In the genomic region with DNA sequence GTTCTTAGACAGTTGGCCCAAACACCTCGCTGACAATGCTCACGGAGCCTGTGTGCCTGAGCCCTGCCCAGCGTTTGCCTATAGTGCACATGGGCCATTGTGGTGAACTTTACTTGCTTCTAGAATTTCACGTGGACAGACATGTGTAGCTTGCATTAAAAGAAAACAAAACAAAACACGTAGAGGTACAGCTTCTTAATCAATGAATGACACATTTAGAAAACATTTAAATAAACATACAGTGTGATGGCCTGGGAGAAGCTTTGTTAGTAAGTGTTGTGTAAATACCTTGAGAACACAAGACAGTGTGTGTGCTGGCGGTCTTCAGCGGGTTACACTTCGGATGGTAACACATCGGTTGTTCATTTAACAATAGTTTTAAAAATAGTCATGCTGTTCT, we compare ENCODE assay signal across 26 cellular contexts. TPM values are rescaled to one million over a fixed set of nuclear protein-coding genes. Genes with fewer than 3 reads are reported as not detected.
A peak's percentile ranks its signal among the peaks of the same experiment; 100 is the strongest.
DNase-seq lines count a peak whose midpoint lies in the region; ATAC-seq, FAIRE-seq and TF ChIP-seq lines count a peak whose summit lies in the region.
"Had no signal": no experiment of that assay in that cellular context is flagged by ENCODE, and none has a peak within 500 bp of the region (broad histone marks: within the 10 kb centered on the region; RNA-seq: fewer than 3 reads in every experiment).

No MANE protein-coding gene starts in this region.

- H3K36me3 ChIP-seq in bronchial epithelial cell (ENCODE audit: control insufficient read depth, insufficient read depth, low read length) (no peaks in the 10 kb centered on the region), HepG2 (replicated peaks in 1 of 2; ENCODE audit: control insufficient read depth in 1 of 2, insufficient read depth in 2 of 2, low read length in 2 of 2) (no peaks in the 10 kb centered on the region)
- H3K36me3 ChIP-seq: BE2C, HAP-1 had no signal

- peak; percentile 11 to 34 for DNase-seq in NCI-H2081 (lab: John Stamatoyannopoulos, UW)
- DNase-seq in NCI-H2081 treated with DMSO at 0.1 percent for 48 hours (lab: John Stamatoyannopoulos, UW) = no peak
- peak; percentile 25 for DNase-seq in DMS53 treated with DMSO at 0.1 percent for 48 hours (lab: John Stamatoyannopoulos, UW; ENCODE audit: unreplicated experiment)
- DNase-seq in bronchial epithelial cell (ENCODE audit: low read depth) = peak; percentile 80
- DNase-seq in HepG2 (ENCODE audit: low spot score) = peak; percentile 18
- no peak for DNase-seq in kidney glomerular epithelial cell (lab: John Stamatoyannopoulos, UW)
- no peak for DNase-seq in GM12891 (ENCODE audit: insufficient read length, low spot score)
- DNase-seq: ACHN; BE2C; CD8-positive, alpha-beta memory T cell; DMS153; GOT3; NCI-H1092; NCI-H1417 treated with DMSO at 0.1 percent for 48 hours; NCI-H187; NCI-H2227 treated with DMSO at 0.1 percent for 48 hours; NCI-H510A; NCI-H82; NK-92 treated with Interleukin-12 subunit alpha and Interleukin-12 subunit beta, amount 100 ng/mL, for 24 hours; PC-3 had no signal

- H2AFZ ChIP-seq in HepG2 (ENCODE audit: low read length) = no peak overlapping the region

- H3K4me2 ChIP-seq in HepG2 (ENCODE audit: low read depth, low read length) = no peak overlapping the region

- peak; percentile 57; the same call in 2 of the 3 replicates for ATAC-seq in HepG2
- ATAC-seq in GM21825 (IDR thresholded peaks at IDR 0.05; ENCODE audit: unreplicated experiment) = no peak
- ATAC-seq: PC-3, SK-N-SH treated with all-trans-retinoic acid at 6 μM for 48 hours had no signal

- TF ChIP-seq CTCF in bronchial epithelial cell (IDR thresholded peaks at IDR 0.05; ENCODE audit: insufficient read depth, low read length, severe bottlenecking) = no peak
- no peak for TF ChIP-seq CTCF in HepG2 (CRISPR knock-in tag; IDR thresholded peaks at IDR 0.05)

- no TSS peak for BruUV-seq in HepG2 (replicated peaks; lab: Mats Ljungman, UMichigan)

- POLR2A ChIA-PET in HepG2 (lab: Yijun Ruan, JAX) = interaction anchor here (1.4 kb wide), 2 partner anchors 29 to 38 kb away, joined by 5 to 6 read pairs; partner anchors contain the start of gene SMOC1

- TF ChIP-seq EP300 in HepG2 (IDR thresholded peaks at IDR 0.05; ENCODE audit: low read depth in 2 of 2, low read length in 2 of 2) (0 out of 4 replicates have a peak, but pooled peaks of 1 of the 2 experiments have one; percentile 14), HepG2 (CRISPR knock-in tag; IDR thresholded peaks at IDR 0.05; ENCODE audit: borderline replicate concordance) (no peak)

- H3K79me2 ChIP-seq in HepG2 (ENCODE audit: insufficient read depth, low read length) = peaks cover 17% of the 10 kb centered on the region

- H4K20me1 ChIP-seq in HepG2 (ENCODE audit: insufficient read depth, low read length) = no peaks in the 10 kb centered on the region

- H3K4me1 ChIP-seq in HepG2 (ENCODE audit: insufficient read depth, low read length) = peaks cover 33% of the 10 kb centered on the region
- H3K4me1 ChIP-seq: BE2C, HAP-1 had no signal

- CTCF ChIA-PET in HepG2 (lab: Yijun Ruan, JAX; ENCODE audit: low intra/inter-chr PET ratio, low total read pairs) = no interaction called here

- in situ Hi-C loops in HepG2 (cut with HindIII; ENCODE audit: extremely low pct_ligation_motif_present, low pct_unique_long_range_greater_than_20kb) = no loop called here

- H3K9me3 ChIP-seq in HepG2 (ENCODE audit: low read length) = no peaks in the 10 kb centered on the region
- H3K9me3 ChIP-seq: BE2C, HAP-1 had no signal

- H3K27me3 ChIP-seq in bronchial epithelial cell (ENCODE audit: control insufficient read depth, insufficient read depth, low read length) = no peaks in the 10 kb centered on the region
- H3K27me3 ChIP-seq in HepG2 (ENCODE audit: control insufficient read depth in 1 of 2, insufficient read depth in 2 of 2, low read length in 2 of 2) = no peaks in the 10 kb centered on the region
- H3K27me3 ChIP-seq: BE2C had no signal

- FAIRE-seq in bronchial epithelial cell (lab: Jason Lieb, UNC) = no peak
- FAIRE-seq in HepG2 (lab: Jason Lieb, UNC) = no peak
- FAIRE-seq in GM12891 (lab: Jason Lieb, UNC) = no peak

- 65% methylated on average over 9 of the region's 9 CpGs for WGBS in HepG2 (ENCODE audit: low lambda C conversion rate)

- TF ChIP-seq RAD21 in HepG2 (CRISPR knock-in tag; IDR thresholded peaks at IDR 0.05) = no peak

- TF ChIP-seq POLR2A in HepG2 (IDR thresholded peaks at IDR 0.05; ENCODE audit: insufficient read depth in 1 of 2, low read depth in 2 of 2, low read length in 2 of 2) (no peak), GM12891 (IDR thresholded peaks at IDR 0.05; ENCODE audit: low read depth, low read length) (no peak)

- H3K4me3 ChIP-seq in bronchial epithelial cell (ENCODE audit: low read depth, low read length) (no peak overlapping the region), HepG2 (replicated peaks in 1 of 3; ENCODE audit: insufficient read depth in 1 of 3, low read depth in 2 of 3, low read length in 3 of 3) (no peak overlapping the region)
- H3K4me3 ChIP-seq: HAP-1 had no signal

- H3K27ac ChIP-seq in HepG2 (ENCODE audit: extremely low read length, insufficient read depth, low read length) = no peak overlapping the region
- H3K27ac ChIP-seq: 22Rv1 had no signal

- intact Hi-C loops in HepG2 (cut with micrococcal nuclease; ENCODE audit: unreplicated experiment) = no loop called here

- H3K9ac ChIP-seq in HepG2 (ENCODE audit: insufficient read depth, low read depth, low read length) = no peak overlapping the region

TF ChIP-seq in HepG2, 621 proteins besides CTCF, POLR2A, EP300 and RAD21 (continues in another document):
- no peak for TF ChIP-seq ZNF724P (CRISPR knock-in tag; IDR thresholded peaks at IDR 0.05; ENCODE audit: borderline replicate concordance)
- no peak for TF ChIP-seq MAF1 (CRISPR knock-in tag; IDR thresholded peaks at IDR 0.05; ENCODE audit: borderline replicate concordance)
- peak; percentile 48; the same call in 1 of the 2 replicates for TF ChIP-seq FOXA3 (CRISPR knock-in tag; IDR thresholded peaks at IDR 0.05)
- no peak for TF ChIP-seq KMT2A (CRISPR knock-in tag; IDR thresholded peaks at IDR 0.05)
- TF ChIP-seq KLF12 (CRISPR knock-in tag; IDR thresholded peaks at IDR 0.05; ENCODE audit: borderline replicate concordance) = no peak

TF ChIP-seq in GM12891, 5 proteins besides CTCF, POLR2A, EP300 and RAD21:
- TF ChIP-seq TAF1 (IDR thresholded peaks at IDR 0.05; ENCODE audit: low read depth, low read length) (no peak), SPI1 (IDR thresholded peaks at IDR 0.05; ENCODE audit: low read depth, low read length) (no peak), PAX5 (IDR thresholded peaks at IDR 0.05; ENCODE audit: insufficient read depth, low read length, severe bottlenecking) (no peak), POLR2AphosphoS5 (IDR thresholded peaks at IDR 0.05; ENCODE audit: low read depth, low read length) (no peak), POU2F2 (IDR thresholded peaks at IDR 0.05; ENCODE audit: low read depth, low read length) (no peak)
TF ChIP-seq in GM12891: peak in this region for 0.

RNA-seq across cellular contexts. Expression of gene SMOC1, which starts 38.1 kb away (rescaled TPM):
- total RNA-seq in bronchial epithelial cell (10.8 and 16.3 TPM in 2 replicates), HepG2 (2016; rRNA removed; fragmentation: Illumina TruSeq; extraction: Trizol) (7.3 and 17.8 TPM in 2 replicates)
- 9.0 and 10.2 TPM in 2 replicates for total RNA-seq in HepG2 (2016; cell fraction: cytosol; rRNA removed; fragmentation: Illumina TruSeq; extraction: Trizol; ENCODE audit: low read depth)
- 6.2 and 18.0 TPM in 2 replicates for total RNA-seq in HepG2 (2016; cell fraction: insoluble cytoplasmic fraction; rRNA removed; fragmentation: Illumina TruSeq; extraction: Trizol)
- 6.9 and 8.3 TPM in 2 replicates for total RNA-seq in HepG2 (2016; cell fraction: membrane; rRNA removed; fragmentation: Illumina TruSeq; extraction: Trizol)
- total RNA-seq in HepG2 (2016; cell fraction: nucleus; rRNA removed; fragmentation: Illumina TruSeq; extraction: Trizol) = 20.7 and 28.1 TPM in 2 replicates
- 35.6 and 42.1 TPM in 2 replicates for polyA plus RNA-seq in HepG2 (2011; rRNA removed)
- 32.2 and 39.1 TPM in 2 replicates for polyA plus RNA-seq in HepG2 (2011; cell fraction: cytosol; rRNA removed)
- polyA plus RNA-seq in HepG2 (2011; cell fraction: nucleus; rRNA removed) = 47.2 and 50.5 TPM in 2 replicates
- 31.2 and 40.4 TPM in 2 replicates for polyA plus RNA-seq in HepG2 (2012)
- polyA plus RNA-seq in HepG2 (2016; cell fraction: cytosol; fragmentation: Illumina TruSeq; extraction: Trizol; ENCODE audit: low read depth) = 2.0 and 2.9 TPM in 2 replicates
- 11.7 and 14.0 TPM in 2 replicates for polyA plus RNA-seq in HepG2 (2016; cell fraction: insoluble cytoplasmic fraction; fragmentation: Illumina TruSeq; extraction: Trizol; ENCODE audit: low read depth)
- 3.9 TPM in 2 replicates for polyA plus RNA-seq in HepG2 (2016; cell fraction: membrane; fragmentation: Illumina TruSeq; extraction: Trizol; ENCODE audit: low read depth)
- polyA plus RNA-seq in HepG2 (2016; cell fraction: nucleus; fragmentation: Illumina TruSeq; extraction: Trizol; ENCODE audit: insufficient read depth, low read depth) = 47.9 and 54.1 TPM in 2 replicates
- 31.7 and 106 TPM in 2 replicates for polyA minus RNA-seq in HepG2 (2011; rRNA and poly(A)+ RNA removed; ENCODE audit: low replicate concordance)
- polyA minus RNA-seq in HepG2 (2011; cell fraction: cytosol; rRNA and poly(A)+ RNA removed) = 26.9 and 29.0 TPM in 2 replicates
- polyA minus RNA-seq in HepG2 (2011; cell fraction: nucleus; rRNA and poly(A)+ RNA removed) = 31.0 and 31.3 TPM in 2 replicates
- 0.46 TPM for polyA plus RNA-seq in GM12891 (2012; ENCODE audit: low read depth, missing spikeins)
- total RNA-seq: CD8-positive, alpha-beta memory T cell; G401; PC-3 had no signal
- polyA plus RNA-seq: CD14-positive monocyte; CD8-positive, alpha-beta memory T cell had no signal

Comparison
In these comparisons a context has a peak if more than half of its experiments do, and no peak if none do; other contexts are left out.
1. DNase-seq: peak in NCI-H2081 (2 of 2), DMS53 treated with DMSO at 0.1 percent for 48 hours (single experiment), bronchial epithelial cell (single experiment) and HepG2 (single experiment); none in NCI-H2081 treated with DMSO at 0.1 percent for 48 hours (single experiment), kidney glomerular epithelial cell (single experiment) and GM12891 (single experiment).